ENCODE assay signal across 15 cellular contexts in the genomic region with DNA sequence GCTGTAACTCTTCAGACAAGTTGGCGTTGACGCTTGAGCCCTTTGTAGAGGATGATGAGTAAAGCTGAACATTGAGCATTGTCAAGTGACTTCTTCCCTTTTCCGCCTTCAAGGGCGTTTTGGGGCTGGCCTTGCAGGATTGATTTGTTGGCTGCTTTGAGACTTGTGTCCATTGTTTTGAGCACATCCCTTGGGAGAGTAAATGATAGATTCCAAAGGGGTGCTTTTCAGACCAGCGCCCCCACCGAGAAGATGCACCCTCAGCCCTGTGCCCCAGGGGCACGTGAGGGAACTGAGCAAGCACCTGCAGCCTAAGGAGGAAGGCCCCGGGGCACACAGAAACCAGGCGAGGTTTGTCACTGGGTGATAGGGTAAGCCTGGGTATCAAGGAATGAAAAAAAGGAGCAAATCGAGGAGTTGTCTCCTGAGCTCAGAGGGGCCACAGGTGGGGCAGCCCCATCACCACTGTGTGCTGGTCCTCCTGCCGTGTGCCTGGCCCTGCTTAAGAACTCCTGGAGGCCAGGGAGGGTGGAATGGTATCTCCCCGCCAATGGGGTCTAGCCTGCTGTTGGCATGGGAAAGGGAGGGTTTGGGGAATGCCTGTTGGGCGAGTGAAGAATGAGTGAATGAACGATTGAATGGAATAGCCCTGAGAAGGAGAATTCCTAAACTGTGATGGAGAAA.
DNase-seq lines count a peak whose midpoint lies in the region; ATAC-seq and TF ChIP-seq lines count a peak whose summit lies in the region.
"Had no signal": no experiment of that assay in that cellular context is flagged by ENCODE, and none has a peak within 500 bp of the region (broad histone marks: within the 10 kb centered on the region; RNA-seq: fewer than 3 reads in every experiment).

No MANE protein-coding gene starts in this region.

- H2AFZ ChIP-seq in OCI-LY3 (ENCODE audit: low read depth, low read length) = peak overlapping the region; percentile 91

- peak overlapping the region; percentile 73 to 89 for H3K4me3 Mint-ChIP-seq in CD14-positive monocyte
- H3K4me3 Mint-ChIP-seq: activated CD8-positive, alpha-beta T cell treated with anti-CD3 and anti-CD28 coated beads for 36 hours; activated T-helper 17 cell treated with anti-CD3 and anti-CD28 coated beads, Interleukin-2, amount 50 U/mL, for 72 hours had no signal

- no peaks in the 10 kb centered on the region for H3K36me3 ChIP-seq in OCI-LY3 (replicated peaks; ENCODE audit: low read depth, low read length)
- H3K36me3 ChIP-seq in left lung = no peaks in the 10 kb centered on the region
- H3K36me3 ChIP-seq in spleen = peaks cover 0 to 19% (median 0%) of the 10 kb centered on the region in 6 donors
- H3K36me3 ChIP-seq: suprapubic skin had no signal

- H3K4me3 ChIP-seq in OCI-LY3 (ENCODE audit: low read length) (peak overlapping the region; percentile 41), left lung (no peak overlapping the region), spleen (peak overlapping the region in 1 of 8 donors; percentile 46)
- H3K4me3 ChIP-seq: psoas muscle, suprapubic skin had no signal

- no peak overlapping the region for H3K9ac ChIP-seq in OCI-LY3 (ENCODE audit: low read length)

- peaks cover 93% of the 10 kb centered on the region for H3K4me1 Mint-ChIP-seq in CD14-positive monocyte
- H3K4me1 Mint-ChIP-seq: activated T-helper 17 cell treated with anti-CD3 and anti-CD28 coated beads, Interleukin-2, amount 50 U/mL, for 72 hours had no signal

- WGBS in spleen, 5 donors = 61 to 77% (median 71%) methylated on average over 14 of the region's 14 CpGs

- ATAC-seq in left lung (peak; percentile 37), HG02642 (IDR thresholded peaks at IDR 0.05; ENCODE audit: poor library complexity, unreplicated experiment) (no peak), HG02610 (IDR thresholded peaks at IDR 0.05; ENCODE audit: unreplicated experiment) (no peak), HG03097 (IDR thresholded peaks at IDR 0.05; ENCODE audit: low FRiP score, unreplicated experiment) (no peak)

- peaks cover 1% of the 10 kb centered on the region in 3 donors for H3K27me3 Mint-ChIP-seq in CD14-positive monocyte (ENCODE audit: low read depth in 3 of 3)

- intact Hi-C loops in CD14-positive monocyte (cut with micrococcal nuclease) (loop anchor here in 1 of 2 donors (2.0 to 5.0 kb wide), 2 partner anchors 33 to 65 kb away; a partner anchor contains a TSS), left lung (cut with DNase I) (no loop called here), spleen (cut with DNase I; ENCODE audit: low total_unique reads) (no loop called here)

- H3K27me3 ChIP-seq in OCI-LY3 (ENCODE audit: low read depth, low read length) (no peaks in the 10 kb centered on the region), left lung (no peaks in the 10 kb centered on the region), spleen (replicated peaks in 1 of 7) (no peaks in the 10 kb centered on the region)
- H3K27me3 ChIP-seq: suprapubic skin had no signal

- H3K36me3 Mint-ChIP-seq in CD14-positive monocyte = peaks cover 24 to 25% of the 10 kb centered on the region in 2 donors

- no peak for TF ChIP-seq CTCF in CD14-positive monocyte (IDR thresholded peaks at IDR 0.05)
- no peak for TF ChIP-seq CTCF in OCI-LY3 (IDR thresholded peaks at IDR 0.05; ENCODE audit: low read depth, low read length)
- TF ChIP-seq CTCF in left lung (IDR thresholded peaks at IDR 0.05) = no peak
- TF ChIP-seq CTCF in spleen (IDR thresholded peaks at IDR 0.05 in 8 of 11, conservative IDR thresholded peaks at IDR 0.05 in 3 of 11) = peak in 1 of 11 experiments; percentile 6

- H3K9me3 ChIP-seq in OCI-LY3 (ENCODE audit: insufficient read depth, low read length) = no peaks in the 10 kb centered on the region
- H3K9me3 ChIP-seq in left lung = no peaks in the 10 kb centered on the region
- H3K9me3 ChIP-seq in spleen = no peaks in the 10 kb centered on the region
- H3K9me3 ChIP-seq: psoas muscle, suprapubic skin had no signal

- H3K9me3 Mint-ChIP-seq in CD14-positive monocyte = no peaks in the 10 kb centered on the region
- H3K9me3 Mint-ChIP-seq: activated CD8-positive, alpha-beta T cell treated with anti-CD3 and anti-CD28 coated beads for 36 hours; activated T-helper 17 cell treated with anti-CD3 and anti-CD28 coated beads, Interleukin-2, amount 50 U/mL, for 72 hours had no signal

- peak; percentile 69 for DNase-seq in CD14-positive monocyte (ENCODE audit: low spot score)
- DNase-seq in left lung = no peak
- DNase-seq in spleen = no peak
- DNase-seq in SKM-1 (lab: John Stamatoyannopoulos, UW; ENCODE audit: unreplicated experiment) = no peak
- DNase-seq: amniotic stem cell, DMS 273 treated with DMSO at 0.1 percent for 48 hours, NCI-H1105 treated with DMSO at 0.1 percent for 48 hours had no signal

- H3K27ac ChIP-seq in OCI-LY3 (ENCODE audit: low read length) (no peak overlapping the region), left lung (peak overlapping the region in 1 of 2 donors; percentile 88), spleen (peak overlapping the region in 7 of 8 donors; percentile 58 to 89 (median 79))
- H3K27ac ChIP-seq: psoas muscle, suprapubic skin had no signal

- H3K4me2 ChIP-seq in OCI-LY3 (ENCODE audit: low read length) = peak overlapping the region; percentile 60

- no peaks in the 10 kb centered on the region for H4K20me1 ChIP-seq in OCI-LY3 (ENCODE audit: insufficient read depth, low read length)

- peak overlapping the region; percentile 98 to 99 (median 99) for H3K27ac Mint-ChIP-seq in CD14-positive monocyte
- H3K27ac Mint-ChIP-seq: activated CD8-positive, alpha-beta T cell treated with anti-CD3 and anti-CD28 coated beads for 36 hours; activated T-helper 17 cell treated with anti-CD3 and anti-CD28 coated beads, Interleukin-2, amount 50 U/mL, for 72 hours had no signal

- no peaks in the 10 kb centered on the region for H3K79me2 ChIP-seq in OCI-LY3 (ENCODE audit: low read length)

- H3K4me1 ChIP-seq in OCI-LY3 (ENCODE audit: low read length) = peaks cover 15% of the 10 kb centered on the region
- peaks cover 4 to 68% of the 10 kb centered on the region in 2 donors for H3K4me1 ChIP-seq in left lung
- H3K4me1 ChIP-seq in spleen = peaks cover 0 to 79% (median 36%) of the 10 kb centered on the region in 6 donors
- H3K4me1 ChIP-seq: psoas muscle had no signal

- TF ChIP-seq POLR2A in spleen (IDR thresholded peaks at IDR 0.05) = no peak
